In the genomic region with DNA sequence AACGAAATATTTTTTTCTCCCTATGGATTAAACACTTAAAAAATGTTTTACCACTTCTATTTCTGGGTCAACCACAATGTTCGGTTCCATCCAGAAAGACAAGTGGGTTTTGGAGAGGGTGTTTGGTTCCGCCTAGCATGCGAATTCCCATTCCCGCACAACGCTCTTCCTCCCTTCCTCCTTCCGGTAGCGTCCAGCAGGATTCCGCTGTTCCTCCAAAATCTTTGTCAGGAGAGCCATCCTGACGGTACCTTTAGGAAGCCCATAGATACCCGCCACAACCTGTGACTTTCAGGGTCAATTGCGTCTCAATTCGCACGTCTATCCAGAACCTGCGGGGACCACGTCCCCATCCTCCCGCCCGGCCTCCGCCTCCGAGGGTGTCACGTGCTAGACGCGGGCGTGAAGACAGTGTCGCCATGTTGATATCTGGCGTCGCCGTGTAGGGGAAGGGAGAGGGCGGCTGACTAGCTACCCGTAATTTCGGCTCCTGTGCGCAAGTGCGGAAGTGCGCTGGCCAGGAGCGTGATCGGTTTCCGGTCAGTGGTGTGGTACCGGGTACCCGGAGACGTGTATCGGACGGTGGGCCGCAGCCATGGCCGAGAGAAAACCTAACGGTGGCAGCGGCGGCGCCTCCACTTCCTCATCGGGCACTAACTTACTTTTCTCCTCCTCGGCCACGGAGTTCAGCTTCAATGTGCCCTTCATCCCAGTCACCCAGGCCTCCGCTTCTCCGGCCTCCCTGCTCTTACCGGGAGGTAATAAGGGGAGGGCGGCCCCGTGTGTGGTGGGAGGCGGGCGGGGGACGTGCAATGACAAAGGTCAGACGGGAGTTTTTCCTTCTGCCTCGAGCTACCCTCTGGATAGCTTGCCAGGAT, we compare ENCODE assay signal across 1 cellular context.
TF ChIP-seq lines count a peak whose summit lies in the region.

A gene (plus strand): TSS at position 543 of the 878 bp plus-strand sequence. CDS start 53 bp downstream, at position 596.

TF ChIP-seq in GM12878, 131 proteins besides CTCF, POLR2A, EP300 and RAD21 (continued from another document):
- TF ChIP-seq, protein P1, sequence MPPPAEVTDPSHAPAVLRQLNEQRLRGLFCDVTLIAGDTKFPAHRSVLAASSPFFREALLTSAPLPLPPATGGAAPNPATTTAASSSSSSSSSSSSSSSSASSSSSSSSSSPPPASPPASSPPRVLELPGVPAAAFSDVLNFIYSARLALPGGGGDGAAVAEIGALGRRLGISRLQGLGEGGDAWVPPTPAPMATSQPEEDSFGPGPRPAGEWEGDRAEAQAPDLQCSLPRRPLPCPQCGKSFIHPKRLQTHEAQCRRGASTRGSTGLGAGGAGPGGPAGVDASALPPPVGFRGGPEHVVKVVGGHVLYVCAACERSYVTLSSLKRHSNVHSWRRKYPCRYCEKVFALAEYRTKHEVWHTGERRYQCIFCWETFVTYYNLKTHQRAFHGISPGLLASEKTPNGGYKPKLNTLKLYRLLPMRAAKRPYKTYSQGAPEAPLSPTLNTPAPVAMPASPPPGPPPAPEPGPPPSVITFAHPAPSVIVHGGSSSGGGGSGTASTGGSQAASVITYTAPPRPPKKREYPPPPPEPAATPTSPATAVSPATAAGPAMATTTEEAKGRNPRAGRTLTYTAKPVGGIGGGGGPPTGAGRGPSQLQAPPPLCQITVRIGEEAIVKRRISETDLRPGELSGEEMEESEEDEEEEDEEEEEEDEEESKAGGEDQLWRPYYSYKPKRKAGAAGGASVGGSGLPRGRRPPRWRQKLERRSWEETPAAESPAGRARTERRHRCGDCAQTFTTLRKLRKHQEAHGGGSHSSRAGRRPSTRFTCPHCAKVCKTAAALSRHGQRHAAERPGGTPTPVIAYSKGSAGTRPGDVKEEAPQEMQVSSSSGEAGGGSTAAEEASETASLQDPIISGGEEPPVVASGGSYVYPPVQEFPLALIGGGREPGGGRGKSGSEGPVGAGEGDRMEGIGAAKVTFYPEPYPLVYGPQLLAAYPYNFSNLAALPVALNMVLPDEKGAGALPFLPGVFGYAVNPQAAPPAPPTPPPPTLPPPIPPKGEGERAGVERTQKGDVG (CRISPR knock-in tag; IDR thresholded peaks at IDR 0.05), result no peak
- TF ChIP-seq MEF2B (IDR thresholded peaks at IDR 0.05; ENCODE audit: partially characterized antibody, poor library complexity, severe bottlenecking) (peak; percentile 39), SP1 (IDR thresholded peaks at IDR 0.05; ENCODE audit: low read depth, low read length) (peak; percentile 63), TBL1XR1 (IDR thresholded peaks at IDR 0.05; ENCODE audit: low read depth, low read length) (peak; percentile 35; the same call in 1 of the 2 replicates), NR2C1 (IDR thresholded peaks at IDR 0.05) (peak; percentile 80), GABPA (IDR thresholded peaks at IDR 0.05; ENCODE audit: low read depth) (peak; percentile 91), IRF4 (IDR thresholded peaks at IDR 0.05; ENCODE audit: low read depth, low read length) (0 out of 2 replicates have a peak, but pooled peaks have one; percentile 15), STAT3 (IDR thresholded peaks at IDR 0.05; ENCODE audit: low read depth, low read length) (no peak), RAD51 (IDR thresholded peaks at IDR 0.05) (peak; percentile 96), FOXK2 (IDR thresholded peaks at IDR 0.05) (peak; percentile 86), MYC (IDR thresholded peaks at IDR 0.05; ENCODE audit: insufficient read depth, insufficient read length, insufficient replicate concordance, low read length, severe bottlenecking) (peak; percentile 36), ZNF274 (IDR thresholded peaks at IDR 0.05; ENCODE audit: insufficient read depth, insufficient read length) (no peak), RCOR1 (conservative IDR thresholded peaks at IDR 0.05; ENCODE audit: low read depth, low read length) (0 out of 2 replicates have a peak, but pooled peaks have one; percentile 81), RUNX3 (IDR thresholded peaks at IDR 0.05; ENCODE audit: low read length) (peak; percentile 46; the same call in 1 of the 2 replicates)
- TF ChIP-seq, protein P2, sequence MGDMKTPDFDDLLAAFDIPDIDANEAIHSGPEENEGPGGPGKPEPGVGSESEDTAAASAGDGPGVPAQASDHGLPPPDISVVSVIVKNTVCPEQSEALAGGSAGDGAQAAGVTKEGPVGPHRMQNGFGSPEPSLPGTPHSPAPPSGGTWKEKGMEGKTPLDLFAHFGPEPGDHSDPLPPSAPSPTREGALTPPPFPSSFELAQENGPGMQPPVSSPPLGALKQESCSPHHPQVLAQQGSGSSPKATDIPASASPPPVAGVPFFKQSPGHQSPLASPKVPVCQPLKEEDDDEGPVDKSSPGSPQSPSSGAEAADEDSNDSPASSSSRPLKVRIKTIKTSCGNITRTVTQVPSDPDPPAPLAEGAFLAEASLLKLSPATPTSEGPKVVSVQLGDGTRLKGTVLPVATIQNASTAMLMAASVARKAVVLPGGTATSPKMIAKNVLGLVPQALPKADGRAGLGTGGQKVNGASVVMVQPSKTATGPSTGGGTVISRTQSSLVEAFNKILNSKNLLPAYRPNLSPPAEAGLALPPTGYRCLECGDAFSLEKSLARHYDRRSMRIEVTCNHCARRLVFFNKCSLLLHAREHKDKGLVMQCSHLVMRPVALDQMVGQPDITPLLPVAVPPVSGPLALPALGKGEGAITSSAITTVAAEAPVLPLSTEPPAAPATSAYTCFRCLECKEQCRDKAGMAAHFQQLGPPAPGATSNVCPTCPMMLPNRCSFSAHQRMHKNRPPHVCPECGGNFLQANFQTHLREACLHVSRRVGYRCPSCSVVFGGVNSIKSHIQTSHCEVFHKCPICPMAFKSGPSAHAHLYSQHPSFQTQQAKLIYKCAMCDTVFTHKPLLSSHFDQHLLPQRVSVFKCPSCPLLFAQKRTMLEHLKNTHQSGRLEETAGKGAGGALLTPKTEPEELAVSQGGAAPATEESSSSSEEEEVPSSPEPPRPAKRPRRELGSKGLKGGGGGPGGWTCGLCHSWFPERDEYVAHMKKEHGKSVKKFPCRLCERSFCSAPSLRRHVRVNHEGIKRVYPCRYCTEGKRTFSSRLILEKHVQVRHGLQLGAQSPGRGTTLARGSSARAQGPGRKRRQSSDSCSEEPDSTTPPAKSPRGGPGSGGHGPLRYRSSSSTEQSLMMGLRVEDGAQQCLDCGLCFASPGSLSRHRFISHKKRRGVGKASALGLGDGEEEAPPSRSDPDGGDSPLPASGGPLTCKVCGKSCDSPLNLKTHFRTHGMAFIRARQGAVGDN (IDR thresholded peaks at IDR 0.05), result peak; percentile 73; the same call in 1 of the 2 replicates
- TF ChIP-seq, protein P3, sequence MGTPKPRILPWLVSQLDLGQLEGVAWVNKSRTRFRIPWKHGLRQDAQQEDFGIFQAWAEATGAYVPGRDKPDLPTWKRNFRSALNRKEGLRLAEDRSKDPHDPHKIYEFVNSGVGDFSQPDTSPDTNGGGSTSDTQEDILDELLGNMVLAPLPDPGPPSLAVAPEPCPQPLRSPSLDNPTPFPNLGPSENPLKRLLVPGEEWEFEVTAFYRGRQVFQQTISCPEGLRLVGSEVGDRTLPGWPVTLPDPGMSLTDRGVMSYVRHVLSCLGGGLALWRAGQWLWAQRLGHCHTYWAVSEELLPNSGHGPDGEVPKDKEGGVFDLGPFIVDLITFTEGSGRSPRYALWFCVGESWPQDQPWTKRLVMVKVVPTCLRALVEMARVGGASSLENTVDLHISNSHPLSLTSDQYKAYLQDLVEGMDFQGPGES (IDR thresholded peaks at IDR 0.05), result peak; percentile 33; the same call in 1 of the 2 replicates
- TF ChIP-seq, protein P4, sequence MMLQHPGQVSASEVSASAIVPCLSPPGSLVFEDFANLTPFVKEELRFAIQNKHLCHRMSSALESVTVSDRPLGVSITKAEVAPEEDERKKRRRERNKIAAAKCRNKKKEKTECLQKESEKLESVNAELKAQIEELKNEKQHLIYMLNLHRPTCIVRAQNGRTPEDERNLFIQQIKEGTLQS (IDR thresholded peaks at IDR 0.05; ENCODE audit: borderline replicate concordance, extremely low read depth, low read depth, low read length), result peak; percentile 54; the same call in 1 of the 2 replicates
- TF ChIP-seq, protein P5, sequence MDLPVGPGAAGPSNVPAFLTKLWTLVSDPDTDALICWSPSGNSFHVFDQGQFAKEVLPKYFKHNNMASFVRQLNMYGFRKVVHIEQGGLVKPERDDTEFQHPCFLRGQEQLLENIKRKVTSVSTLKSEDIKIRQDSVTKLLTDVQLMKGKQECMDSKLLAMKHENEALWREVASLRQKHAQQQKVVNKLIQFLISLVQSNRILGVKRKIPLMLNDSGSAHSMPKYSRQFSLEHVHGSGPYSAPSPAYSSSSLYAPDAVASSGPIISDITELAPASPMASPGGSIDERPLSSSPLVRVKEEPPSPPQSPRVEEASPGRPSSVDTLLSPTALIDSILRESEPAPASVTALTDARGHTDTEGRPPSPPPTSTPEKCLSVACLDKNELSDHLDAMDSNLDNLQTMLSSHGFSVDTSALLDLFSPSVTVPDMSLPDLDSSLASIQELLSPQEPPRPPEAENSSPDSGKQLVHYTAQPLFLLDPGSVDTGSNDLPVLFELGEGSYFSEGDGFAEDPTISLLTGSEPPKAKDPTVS (IDR thresholded peaks at IDR 0.05; ENCODE audit: low read depth, low read length), result no peak
